In genomic region chr2:212423089-212423488, GRCh38 we compare ENCODE assay signal across 22 cellular contexts.
"Had no signal": no experiment of that assay in that cellular context is flagged by ENCODE, and none has a peak within 500 bp of the region (broad histone marks: within the 10 kb centered on the region; RNA-seq: fewer than 3 reads in every experiment).

No MANE protein-coding gene starts in this region.

- H3K27me3 Mint-ChIP-seq: T-cell had no signal

- H3K36me3 Mint-ChIP-seq: T-cell had no signal

- H3K27ac ChIP-seq: HL-60, RWPE1 had no signal

- H3K4me1 Mint-ChIP-seq: T-cell had no signal

- ATAC-seq: Panc1, PC-3, T-cell had no signal

- H3K4me3 Mint-ChIP-seq: T-cell had no signal

- H3K27ac Mint-ChIP-seq: T-cell had no signal

- DNase-seq: KBM-7, NCI-H1092, NCI-H1105 treated with DMSO at 0.1 percent for 48 hours, NCI-H1417 treated with DMSO at 0.1 percent for 48 hours, NCI-H146, NCI-H1694 treated with DMSO at 0.1 percent for 48 hours, NCI-H2029, NCI-H2081 treated with DMSO at 0.1 percent for 48 hours, NCI-H2171, NCI-H226, NCI-H446, NCI-H510A, NCI-H524 treated with DMSO at 0.1 percent for 48 hours, NCI-H774, PC-3, SHP77, SK-N-SH, SW 1271, T-cell had no signal

- H3K9ac ChIP-seq: SK-N-SH had no signal
